Comparison of ENCODE assay signal across 15 cellular contexts in the genomic region with DNA sequence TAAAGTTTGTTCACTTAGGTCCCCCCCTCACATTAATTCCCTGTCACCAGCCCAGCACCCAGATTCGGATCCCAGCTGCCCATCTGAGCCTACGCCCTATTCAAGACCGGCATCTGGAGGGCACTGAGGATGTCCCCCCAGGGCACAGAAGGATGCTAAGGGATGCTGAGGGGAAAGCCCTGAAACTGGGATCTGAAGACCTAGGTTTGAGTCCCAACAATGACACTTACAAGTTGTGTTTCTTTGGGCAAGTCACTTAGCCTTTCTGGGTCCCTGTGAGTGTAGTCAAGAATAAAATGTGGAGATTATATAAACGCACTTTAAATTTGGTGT. TPM values are rescaled to one million over a fixed set of nuclear protein-coding genes. Genes with fewer than 3 reads are reported as not detected.
DNase-seq lines count a peak whose midpoint lies in the region; ATAC-seq and TF ChIP-seq lines count a peak whose summit lies in the region.
"Had no signal": no experiment of that assay in that cellular context is flagged by ENCODE, and none has a peak within 500 bp of the region (broad histone marks: within the 10 kb centered on the region; RNA-seq: fewer than 3 reads in every experiment).

No MANE protein-coding gene starts in this region.

- H2BK20ac ChIP-seq in H9 (ENCODE audit: low read depth, low read length, poor library complexity, severe bottlenecking), result no peak overlapping the region

- H3K18ac ChIP-seq in H9 (ENCODE audit: insufficient read length, low read depth, low read length), result no peak overlapping the region

- H3K4me3 Mint-ChIP-seq in H9 (no peak overlapping the region), type B pancreatic cell (no peak overlapping the region)
- H3K4me3 Mint-ChIP-seq in stimulated activated effector memory CD8-positive, alpha-beta T cell treated with anti-CD3 and anti-CD28 coated beads, Interleukin-12 subunit alpha, Interleukin-12 subunit beta, amount 100 ng/mL, for 72 hours, result no peak overlapping the region
- H3K4me3 Mint-ChIP-seq: activated CD4-positive, alpha-beta memory T cell treated with anti-CD3 and anti-CD28 coated beads, Interleukin-2, amount 10 ng/mL, durations not matched to agents 7 days and 5 days; activated T-cell treated with anti-CD3 and anti-CD28 coated beads, Interleukin-2, amount 50 U/mL, for 24 hours; natural killer cell had no signal

- H3T11ph ChIP-seq in H9 (ENCODE audit: low read length), result no peak overlapping the region

- H3K9me3 ChIP-seq in H9 (ENCODE audit: control insufficient read depth, low read depth, low read length), result no peaks in the 10 kb centered on the region
- H3K9me3 ChIP-seq in mucosa of stomach (ENCODE audit: control insufficient read depth, low read length), result no peaks in the 10 kb centered on the region
- H3K9me3 ChIP-seq: colonic mucosa, psoas muscle, SJSA1 had no signal

- ATAC-seq in left lobe of liver, result no peak
- ATAC-seq in stimulated activated effector memory CD8-positive, alpha-beta T cell treated with anti-CD3 and anti-CD28 coated beads, Interleukin-12 subunit alpha, Interleukin-12 subunit beta, amount 100 ng/mL, for 72 hours, result no peak
- ATAC-seq: natural killer cell had no signal

- no peak overlapping the region for H3K4me2 ChIP-seq in H9 (ENCODE audit: insufficient read depth, insufficient read length, low read length)
- H3K4me2 ChIP-seq: smooth muscle cell had no signal

- H3K9me3 Mint-ChIP-seq in H9 (no peaks in the 10 kb centered on the region; a peak in 1 of 5 replicates), type B pancreatic cell (no peaks in the 10 kb centered on the region)
- no peaks in the 10 kb centered on the region for H3K9me3 Mint-ChIP-seq in stimulated activated effector memory CD8-positive, alpha-beta T cell treated with anti-CD3 and anti-CD28 coated beads, Interleukin-12 subunit alpha, Interleukin-12 subunit beta, amount 100 ng/mL, for 72 hours
- H3K9me3 Mint-ChIP-seq: activated CD4-positive, alpha-beta memory T cell treated with anti-CD3 and anti-CD28 coated beads, Interleukin-2, amount 10 ng/mL, durations not matched to agents 7 days and 5 days; activated T-cell treated with anti-CD3 and anti-CD28 coated beads, Interleukin-2, amount 50 U/mL, for 24 hours; natural killer cell had no signal

- CTCF ChIA-PET in RWPE1 (lab: Yijun Ruan, JAX), result interaction anchor here (0.5 to 6.2 kb wide), 16 partner anchors 9 to 395 kb away, joined by 3 to 122 read pairs (median 6); a partner anchor contains a TSS

- H3K27me3 ChIP-seq in H9 (ENCODE audit: insufficient read depth, low read length), result no peaks in the 10 kb centered on the region
- no peaks in the 10 kb centered on the region for H3K27me3 ChIP-seq in mucosa of stomach (ENCODE audit: control insufficient read depth, insufficient read depth, low read length)
- H3K27me3 ChIP-seq: colonic mucosa, SJSA1 had no signal

- no peak overlapping the region for H2BK5ac ChIP-seq in H9 (ENCODE audit: insufficient read length, low read length)

- no peaks in the 10 kb centered on the region for H4K20me1 ChIP-seq in H9 (ENCODE audit: control insufficient read depth, insufficient read depth, insufficient read length)

- peaks cover 4% of the 10 kb centered on the region; the same call in 1 of the 2 replicates for H3K4me1 ChIP-seq in H9 (ENCODE audit: insufficient read depth, low read length)
- H3K4me1 ChIP-seq in mucosa of stomach (ENCODE audit: control insufficient read depth, insufficient read depth, low read length), result peaks cover under 1% of the 10 kb centered on the region
- H3K4me1 ChIP-seq: colonic mucosa had no signal

- peak; percentile 30 for TF ChIP-seq CTCF in H9 (conservative IDR thresholded peaks at IDR 0.05)
- TF ChIP-seq CTCF in RWPE1 (conservative IDR thresholded peaks at IDR 0.05; ENCODE audit: low read depth), result peak; percentile 29
- TF ChIP-seq CTCF in type B pancreatic cell (conservative IDR thresholded peaks at IDR 0.05), result peak; percentile 3

- H3K9ac ChIP-seq in H9 (ENCODE audit: extremely low read depth, insufficient read length, low read length) (no peak overlapping the region), mucosa of stomach (ENCODE audit: low read length) (peak overlapping the region; percentile 10)

- no peak overlapping the region for H2BK15ac ChIP-seq in H9 (ENCODE audit: low read depth, low read length)

- no peak overlapping the region for H2BK120ac ChIP-seq in H9 (ENCODE audit: low read depth, low read length, poor library complexity, severe bottlenecking)

- H4K91ac ChIP-seq in H9 (ENCODE audit: insufficient read length, low read depth, low read length), result no peak overlapping the region

- H3K14ac ChIP-seq in H9 (ENCODE audit: insufficient read depth, low read length), result no peak overlapping the region

- no peak overlapping the region for H2AK5ac ChIP-seq in H9 (ENCODE audit: insufficient read length, low read length)

- H3K4me3 ChIP-seq in mucosa of stomach (ENCODE audit: low read length), result no peak overlapping the region
- H3K4me3 ChIP-seq: colonic mucosa, psoas muscle, SJSA1, smooth muscle cell had no signal

- no peak overlapping the region for H2BK12ac ChIP-seq in H9 (ENCODE audit: insufficient read length, low read depth, low read length)

- H3K23me2 ChIP-seq in H9 (ENCODE audit: insufficient read length, low read depth, low read length, poor library complexity, severe bottlenecking), result peaks cover 13% of the 10 kb centered on the region

- H3K36me3 Mint-ChIP-seq in H9 (ENCODE audit: insufficient read depth in 1 of 3, low read depth in 3 of 3), result peaks cover 0 to 2% (median 0%) of the 10 kb centered on the region in 3 experiments; a peak in 2 of 7 replicates
- H3K36me3 Mint-ChIP-seq in type B pancreatic cell, result no peaks in the 10 kb centered on the region
- no peaks in the 10 kb centered on the region for H3K36me3 Mint-ChIP-seq in stimulated activated effector memory CD8-positive, alpha-beta T cell treated with anti-CD3 and anti-CD28 coated beads, Interleukin-12 subunit alpha, Interleukin-12 subunit beta, amount 100 ng/mL, for 72 hours
- H3K36me3 Mint-ChIP-seq: natural killer cell had no signal

- no peaks in the 10 kb centered on the region for H3K36me3 ChIP-seq in mucosa of stomach (ENCODE audit: control insufficient read depth, insufficient read depth, low read length)
- H3K36me3 ChIP-seq: colonic mucosa had no signal

- H3K79me1 ChIP-seq in H9 (ENCODE audit: insufficient read depth, low read depth, low read length, poor library complexity, severe bottlenecking), result no peaks in the 10 kb centered on the region

- WGBS in H9 (ENCODE audit: extremely low coverage, insufficient read length, low lambda C conversion rate), result no CpG with 5 or more reads among the region's 4 CpGs

- H3K4me1 Mint-ChIP-seq in H9, result peaks cover 17 to 21% of the 10 kb centered on the region in 2 experiments
- H3K4me1 Mint-ChIP-seq in type B pancreatic cell (ENCODE audit: unreplicated experiment), result peaks cover 25% of the 10 kb centered on the region
- peaks cover 13% of the 10 kb centered on the region for H3K4me1 Mint-ChIP-seq in stimulated activated effector memory CD8-positive, alpha-beta T cell treated with anti-CD3 and anti-CD28 coated beads, Interleukin-12 subunit alpha, Interleukin-12 subunit beta, amount 100 ng/mL, for 72 hours

- H4K5ac ChIP-seq in H9 (ENCODE audit: insufficient read length, low read depth, low read length), result no peak overlapping the region

- H3K79me2 ChIP-seq in H9 (ENCODE audit: insufficient read depth, low read length), result no peaks in the 10 kb centered on the region

- H3K27ac ChIP-seq in H9 (ENCODE audit: insufficient read length, low read depth, low read length) (no peak overlapping the region), RWPE1 (no peak overlapping the region; the same call in 1 of the 2 replicates)
- H3K27ac ChIP-seq: colonic mucosa, psoas muscle, SJSA1 had no signal

- H3K56ac ChIP-seq in H9 (ENCODE audit: insufficient read length, low read depth, low read length), result no peak overlapping the region

- no peak overlapping the region for H3K27ac Mint-ChIP-seq in H9
- H3K27ac Mint-ChIP-seq in type B pancreatic cell, result peak overlapping the region; percentile 63
- no peak overlapping the region for H3K27ac Mint-ChIP-seq in stimulated activated effector memory CD8-positive, alpha-beta T cell treated with anti-CD3 and anti-CD28 coated beads, Interleukin-12 subunit alpha, Interleukin-12 subunit beta, amount 100 ng/mL, for 72 hours
- H3K27ac Mint-ChIP-seq: activated CD4-positive, alpha-beta memory T cell treated with anti-CD3 and anti-CD28 coated beads, Interleukin-2, amount 10 ng/mL, durations not matched to agents 7 days and 5 days; activated T-cell treated with anti-CD3 and anti-CD28 coated beads, Interleukin-2, amount 50 U/mL, for 24 hours; natural killer cell had no signal

- no peak overlapping the region for H2AFZ ChIP-seq in H9 (ENCODE audit: low read length)

- POLR2A ChIA-PET in RWPE1 (lab: Yijun Ruan, JAX; ENCODE audit: low non-redundant PET), result interaction anchor here (0.6 to 1.0 kb wide), 2 partner anchors 9 to 22 kb away, joined by 3 to 4 read pairs; a partner anchor contains a TSS

- H3K27me3 Mint-ChIP-seq in H9 (ENCODE audit: low read depth) (peaks cover 11% of the 10 kb centered on the region), type B pancreatic cell (peaks cover 19% of the 10 kb centered on the region)

- DNase-seq in H9, result no peak
- DNase-seq in RWPE1 (ENCODE audit: low spot score), result no peak
- no peak for DNase-seq in type B pancreatic cell (ENCODE audit: extremely low spot score, unreplicated experiment)
- DNase-seq in left lobe of liver (ENCODE audit: low spot score), result no peak
- no peak for DNase-seq in stimulated activated effector memory CD8-positive, alpha-beta T cell treated with anti-CD3 and anti-CD28 coated beads, Interleukin-12 subunit alpha, Interleukin-12 subunit beta, amount 100 ng/mL, for 72 hours (ENCODE audit: low spot score in 2 of 2)
- no peak for DNase-seq in SHP77 (lab: John Stamatoyannopoulos, UW)
- DNase-seq: natural killer cell, NCI-H1436 treated with DMSO at 0.1 percent for 48 hours had no signal

- no peak overlapping the region for H3K4ac ChIP-seq in H9 (ENCODE audit: low read depth, low read length)

- no peak overlapping the region for H3K23ac ChIP-seq in H9 (ENCODE audit: insufficient read length, low read depth, low read length)

- no peak overlapping the region for H4K8ac ChIP-seq in H9 (replicated peaks; ENCODE audit: insufficient read length, low read depth, low read length)

RNA-seq across cellular contexts. Expression of a gene that starts 3.8 kb away (rescaled TPM):
- total RNA-seq in H9 (2021) (26.6 and 26.7 TPM in 2 replicates), type B pancreatic cell (ENCODE audit: low replicate concordance) (16.8 and 43.7 TPM in 2 replicates), left lobe of liver (2.0 TPM)

RNA-seq across cellular contexts. Expression of a gene that starts 22.7 kb away (rescaled TPM):
- total RNA-seq in H9 (2021) (6.5 and 6.9 TPM in 2 replicates), type B pancreatic cell (ENCODE audit: low replicate concordance) (7.8 and 16.2 TPM in 2 replicates), left lobe of liver (26.4 TPM)

RNA-seq across cellular contexts. Expression of a gene that starts 27.2 kb away (rescaled TPM):
- 32.2 and 33.2 TPM in 2 replicates for total RNA-seq in H9 (2021)
- total RNA-seq in type B pancreatic cell (ENCODE audit: low replicate concordance), result 25.6 and 28.8 TPM in 2 replicates
- total RNA-seq in left lobe of liver, result 10.7 TPM
